ENCODE assay signal across 2 cellular contexts in the genomic region with DNA sequence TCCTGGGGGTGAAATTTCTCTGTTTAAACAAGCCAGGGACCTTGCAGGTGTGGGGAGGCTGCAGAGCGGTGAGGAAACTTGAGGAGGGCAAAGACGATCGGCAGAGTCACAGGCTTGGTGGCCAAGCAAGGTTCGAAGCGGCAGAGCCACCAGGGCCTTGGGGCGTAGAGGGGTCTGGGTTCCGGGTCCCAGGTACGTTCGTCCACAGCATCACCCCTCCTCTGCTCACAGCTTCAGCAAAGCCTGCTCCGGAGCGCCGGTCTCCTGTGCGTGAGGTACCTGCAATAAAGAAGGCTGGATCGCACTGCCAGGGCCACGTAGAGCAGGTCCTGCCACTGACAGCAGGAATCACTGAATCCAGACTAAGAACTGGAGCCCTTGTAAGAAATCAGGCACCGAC.
TF ChIP-seq lines count a peak whose summit lies in the region.

No MANE protein-coding gene starts in this region.

TF ChIP-seq in GM23338, 12 proteins besides CTCF, POLR2A, EP300 and RAD21 (continued from another document):
- TF ChIP-seq, protein P1, sequence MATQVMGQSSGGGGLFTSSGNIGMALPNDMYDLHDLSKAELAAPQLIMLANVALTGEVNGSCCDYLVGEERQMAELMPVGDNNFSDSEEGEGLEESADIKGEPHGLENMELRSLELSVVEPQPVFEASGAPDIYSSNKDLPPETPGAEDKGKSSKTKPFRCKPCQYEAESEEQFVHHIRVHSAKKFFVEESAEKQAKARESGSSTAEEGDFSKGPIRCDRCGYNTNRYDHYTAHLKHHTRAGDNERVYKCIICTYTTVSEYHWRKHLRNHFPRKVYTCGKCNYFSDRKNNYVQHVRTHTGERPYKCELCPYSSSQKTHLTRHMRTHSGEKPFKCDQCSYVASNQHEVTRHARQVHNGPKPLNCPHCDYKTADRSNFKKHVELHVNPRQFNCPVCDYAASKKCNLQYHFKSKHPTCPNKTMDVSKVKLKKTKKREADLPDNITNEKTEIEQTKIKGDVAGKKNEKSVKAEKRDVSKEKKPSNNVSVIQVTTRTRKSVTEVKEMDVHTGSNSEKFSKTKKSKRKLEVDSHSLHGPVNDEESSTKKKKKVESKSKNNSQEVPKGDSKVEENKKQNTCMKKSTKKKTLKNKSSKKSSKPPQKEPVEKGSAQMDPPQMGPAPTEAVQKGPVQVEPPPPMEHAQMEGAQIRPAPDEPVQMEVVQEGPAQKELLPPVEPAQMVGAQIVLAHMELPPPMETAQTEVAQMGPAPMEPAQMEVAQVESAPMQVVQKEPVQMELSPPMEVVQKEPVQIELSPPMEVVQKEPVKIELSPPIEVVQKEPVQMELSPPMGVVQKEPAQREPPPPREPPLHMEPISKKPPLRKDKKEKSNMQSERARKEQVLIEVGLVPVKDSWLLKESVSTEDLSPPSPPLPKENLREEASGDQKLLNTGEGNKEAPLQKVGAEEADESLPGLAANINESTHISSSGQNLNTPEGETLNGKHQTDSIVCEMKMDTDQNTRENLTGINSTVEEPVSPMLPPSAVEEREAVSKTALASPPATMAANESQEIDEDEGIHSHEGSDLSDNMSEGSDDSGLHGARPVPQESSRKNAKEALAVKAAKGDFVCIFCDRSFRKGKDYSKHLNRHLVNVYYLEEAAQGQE (IDR thresholded peaks at IDR 0.05; ENCODE audit: unreplicated experiment), result no peak
- TF ChIP-seq, protein P2, sequence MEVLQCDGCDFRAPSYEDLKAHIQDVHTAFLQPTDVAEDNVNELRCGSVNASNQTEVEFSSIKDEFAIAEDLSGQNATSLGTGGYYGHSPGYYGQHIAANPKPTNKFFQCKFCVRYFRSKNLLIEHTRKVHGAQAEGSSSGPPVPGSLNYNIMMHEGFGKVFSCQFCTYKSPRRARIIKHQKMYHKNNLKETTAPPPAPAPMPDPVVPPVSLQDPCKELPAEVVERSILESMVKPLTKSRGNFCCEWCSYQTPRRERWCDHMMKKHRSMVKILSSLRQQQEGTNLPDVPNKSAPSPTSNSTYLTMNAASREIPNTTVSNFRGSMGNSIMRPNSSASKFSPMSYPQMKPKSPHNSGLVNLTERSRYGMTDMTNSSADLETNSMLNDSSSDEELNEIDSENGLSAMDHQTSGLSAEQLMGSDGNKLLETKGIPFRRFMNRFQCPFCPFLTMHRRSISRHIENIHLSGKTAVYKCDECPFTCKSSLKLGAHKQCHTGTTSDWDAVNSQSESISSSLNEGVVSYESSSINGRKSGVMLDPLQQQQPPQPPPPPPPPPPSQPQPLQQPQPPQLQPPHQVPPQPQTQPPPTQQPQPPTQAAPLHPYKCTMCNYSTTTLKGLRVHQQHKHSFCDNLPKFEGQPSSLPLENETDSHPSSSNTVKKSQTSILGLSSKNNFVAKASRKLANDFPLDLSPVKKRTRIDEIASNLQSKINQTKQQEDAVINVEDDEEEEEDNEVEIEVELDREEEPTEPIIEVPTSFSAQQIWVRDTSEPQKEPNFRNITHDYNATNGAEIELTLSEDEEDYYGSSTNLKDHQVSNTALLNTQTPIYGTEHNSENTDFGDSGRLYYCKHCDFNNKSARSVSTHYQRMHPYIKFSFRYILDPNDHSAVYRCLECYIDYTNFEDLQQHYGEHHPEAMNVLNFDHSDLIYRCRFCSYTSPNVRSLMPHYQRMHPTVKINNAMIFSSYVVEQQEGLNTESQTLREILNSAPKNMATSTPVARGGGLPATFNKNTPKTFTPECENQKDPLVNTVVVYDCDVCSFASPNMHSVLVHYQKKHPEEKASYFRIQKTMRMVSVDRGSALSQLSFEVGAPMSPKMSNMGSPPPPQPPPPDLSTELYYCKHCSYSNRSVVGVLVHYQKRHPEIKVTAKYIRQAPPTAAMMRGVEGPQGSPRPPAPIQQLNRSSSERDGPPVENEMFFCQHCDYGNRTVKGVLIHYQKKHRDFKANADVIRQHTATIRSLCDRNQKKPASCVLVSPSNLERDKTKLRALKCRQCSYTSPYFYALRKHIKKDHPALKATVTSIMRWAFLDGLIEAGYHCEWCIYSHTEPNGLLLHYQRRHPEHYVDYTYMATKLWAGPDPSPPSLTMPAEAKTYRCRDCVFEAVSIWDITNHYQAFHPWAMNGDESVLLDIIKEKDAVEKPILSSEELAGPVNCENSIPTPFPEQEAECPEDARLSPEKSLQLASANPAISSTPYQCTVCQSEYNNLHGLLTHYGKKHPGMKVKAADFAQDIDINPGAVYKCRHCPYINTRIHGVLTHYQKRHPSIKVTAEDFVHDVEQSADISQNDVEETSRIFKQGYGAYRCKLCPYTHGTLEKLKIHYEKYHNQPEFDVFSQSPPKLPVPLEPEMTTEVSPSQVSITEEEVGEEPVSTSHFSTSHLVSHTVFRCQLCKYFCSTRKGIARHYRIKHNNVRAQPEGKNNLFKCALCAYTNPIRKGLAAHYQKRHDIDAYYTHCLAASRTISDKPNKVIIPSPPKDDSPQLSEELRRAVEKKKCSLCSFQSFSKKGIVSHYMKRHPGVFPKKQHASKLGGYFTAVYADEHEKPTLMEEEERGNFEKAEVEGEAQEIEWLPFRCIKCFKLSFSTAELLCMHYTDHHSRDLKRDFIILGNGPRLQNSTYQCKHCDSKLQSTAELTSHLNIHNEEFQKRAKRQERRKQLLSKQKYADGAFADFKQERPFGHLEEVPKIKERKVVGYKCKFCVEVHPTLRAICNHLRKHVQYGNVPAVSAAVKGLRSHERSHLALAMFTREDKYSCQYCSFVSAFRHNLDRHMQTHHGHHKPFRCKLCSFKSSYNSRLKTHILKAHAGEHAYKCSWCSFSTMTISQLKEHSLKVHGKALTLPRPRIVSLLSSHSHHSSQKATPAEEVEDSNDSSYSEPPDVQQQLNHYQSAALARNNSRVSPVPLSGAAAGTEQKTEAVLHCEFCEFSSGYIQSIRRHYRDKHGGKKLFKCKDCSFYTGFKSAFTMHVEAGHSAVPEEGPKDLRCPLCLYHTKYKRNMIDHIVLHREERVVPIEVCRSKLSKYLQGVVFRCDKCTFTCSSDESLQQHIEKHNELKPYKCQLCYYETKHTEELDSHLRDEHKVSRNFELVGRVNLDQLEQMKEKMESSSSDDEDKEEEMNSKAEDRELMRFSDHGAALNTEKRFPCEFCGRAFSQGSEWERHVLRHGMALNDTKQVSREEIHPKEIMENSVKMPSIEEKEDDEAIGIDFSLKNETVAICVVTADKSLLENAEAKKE (CRISPR knock-in tag; IDR thresholded peaks at IDR 0.05), result no peak
- TF ChIP-seq JUNB (IDR thresholded peaks at IDR 0.05; ENCODE audit: unreplicated experiment) (no peak), CREB1 (CRISPR knock-in tag; IDR thresholded peaks at IDR 0.05; ENCODE audit: low read depth) (no peak), STAT1 (IDR thresholded peaks at IDR 0.05; ENCODE audit: unreplicated experiment) (no peak), NANOG (IDR thresholded peaks at IDR 0.05; ENCODE audit: borderline replicate concordance) (no peak), EZH2phosphoT487 (IDR thresholded peaks at IDR 0.05; ENCODE audit: unreplicated experiment) (no peak), ZNF331 (CRISPR knock-in tag; IDR thresholded peaks at IDR 0.05; ENCODE audit: low read depth) (no peak)
- TF ChIP-seq, protein P3, sequence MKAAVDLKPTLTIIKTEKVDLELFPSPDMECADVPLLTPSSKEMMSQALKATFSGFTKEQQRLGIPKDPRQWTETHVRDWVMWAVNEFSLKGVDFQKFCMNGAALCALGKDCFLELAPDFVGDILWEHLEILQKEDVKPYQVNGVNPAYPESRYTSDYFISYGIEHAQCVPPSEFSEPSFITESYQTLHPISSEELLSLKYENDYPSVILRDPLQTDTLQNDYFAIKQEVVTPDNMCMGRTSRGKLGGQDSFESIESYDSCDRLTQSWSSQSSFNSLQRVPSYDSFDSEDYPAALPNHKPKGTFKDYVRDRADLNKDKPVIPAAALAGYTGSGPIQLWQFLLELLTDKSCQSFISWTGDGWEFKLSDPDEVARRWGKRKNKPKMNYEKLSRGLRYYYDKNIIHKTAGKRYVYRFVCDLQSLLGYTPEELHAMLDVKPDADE (IDR thresholded peaks at IDR 0.05), result no peak

TF ChIP-seq in WTC11, 78 proteins besides CTCF, POLR2A, EP300 and RAD21 (continued from another document):
- TF ChIP-seq, protein P4, sequence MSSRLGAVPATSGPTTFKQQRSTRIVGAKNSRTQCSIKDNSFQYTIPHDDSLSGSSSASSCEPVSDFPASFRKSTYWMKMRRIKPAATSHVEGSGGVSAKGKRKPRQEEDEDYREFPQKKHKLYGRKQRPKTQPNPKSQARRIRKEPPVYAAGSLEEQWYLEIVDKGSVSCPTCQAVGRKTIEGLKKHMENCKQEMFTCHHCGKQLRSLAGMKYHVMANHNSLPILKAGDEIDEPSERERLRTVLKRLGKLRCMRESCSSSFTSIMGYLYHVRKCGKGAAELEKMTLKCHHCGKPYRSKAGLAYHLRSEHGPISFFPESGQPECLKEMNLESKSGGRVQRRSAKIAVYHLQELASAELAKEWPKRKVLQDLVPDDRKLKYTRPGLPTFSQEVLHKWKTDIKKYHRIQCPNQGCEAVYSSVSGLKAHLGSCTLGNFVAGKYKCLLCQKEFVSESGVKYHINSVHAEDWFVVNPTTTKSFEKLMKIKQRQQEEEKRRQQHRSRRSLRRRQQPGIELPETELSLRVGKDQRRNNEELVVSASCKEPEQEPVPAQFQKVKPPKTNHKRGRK (CRISPR knock-in tag; IDR thresholded peaks at IDR 0.05; ENCODE audit: borderline replicate concordance), result no peak
- TF ChIP-seq CBFB (CRISPR knock-in tag; IDR thresholded peaks at IDR 0.05; ENCODE audit: low read depth), result no peak
- TF ChIP-seq, protein P5, sequence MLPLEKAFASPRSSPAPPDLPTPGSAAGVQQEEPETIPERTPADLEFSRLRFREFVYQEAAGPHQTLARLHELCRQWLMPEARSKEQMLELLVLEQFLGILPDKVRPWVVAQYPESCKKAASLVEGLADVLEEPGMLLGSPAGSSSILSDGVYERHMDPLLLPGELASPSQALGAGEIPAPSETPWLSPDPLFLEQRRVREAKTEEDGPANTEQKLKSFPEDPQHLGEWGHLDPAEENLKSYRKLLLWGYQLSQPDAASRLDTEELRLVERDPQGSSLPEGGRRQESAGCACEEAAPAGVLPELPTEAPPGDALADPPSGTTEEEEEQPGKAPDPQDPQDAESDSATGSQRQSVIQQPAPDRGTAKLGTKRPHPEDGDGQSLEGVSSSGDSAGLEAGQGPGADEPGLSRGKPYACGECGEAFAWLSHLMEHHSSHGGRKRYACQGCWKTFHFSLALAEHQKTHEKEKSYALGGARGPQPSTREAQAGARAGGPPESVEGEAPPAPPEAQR (CRISPR knock-in tag; IDR thresholded peaks at IDR 0.05), result no peak
- TF ChIP-seq, protein P6, sequence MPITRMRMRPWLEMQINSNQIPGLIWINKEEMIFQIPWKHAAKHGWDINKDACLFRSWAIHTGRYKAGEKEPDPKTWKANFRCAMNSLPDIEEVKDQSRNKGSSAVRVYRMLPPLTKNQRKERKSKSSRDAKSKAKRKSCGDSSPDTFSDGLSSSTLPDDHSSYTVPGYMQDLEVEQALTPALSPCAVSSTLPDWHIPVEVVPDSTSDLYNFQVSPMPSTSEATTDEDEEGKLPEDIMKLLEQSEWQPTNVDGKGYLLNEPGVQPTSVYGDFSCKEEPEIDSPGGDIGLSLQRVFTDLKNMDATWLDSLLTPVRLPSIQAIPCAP (CRISPR knock-in tag; IDR thresholded peaks at IDR 0.05), result no peak
- TF ChIP-seq TEAD1 (CRISPR knock-in tag; IDR thresholded peaks at IDR 0.05), result no peak
- no peak for TF ChIP-seq GRHL2 (CRISPR knock-in tag; IDR thresholded peaks at IDR 0.05; ENCODE audit: insufficient replicate concordance, severe bottlenecking)
- no peak for TF ChIP-seq ZNF317 (CRISPR knock-in tag; IDR thresholded peaks at IDR 0.05; ENCODE audit: borderline replicate concordance, low read depth)
- TF ChIP-seq JUN (CRISPR knock-in tag; IDR thresholded peaks at IDR 0.05), result no peak
- TF ChIP-seq, protein P7, sequence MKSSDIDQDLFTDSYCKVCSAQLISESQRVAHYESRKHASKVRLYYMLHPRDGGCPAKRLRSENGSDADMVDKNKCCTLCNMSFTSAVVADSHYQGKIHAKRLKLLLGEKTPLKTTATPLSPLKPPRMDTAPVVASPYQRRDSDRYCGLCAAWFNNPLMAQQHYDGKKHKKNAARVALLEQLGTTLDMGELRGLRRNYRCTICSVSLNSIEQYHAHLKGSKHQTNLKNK (CRISPR knock-in tag; IDR thresholded peaks at IDR 0.05), result no peak
- TF ChIP-seq, protein P8, sequence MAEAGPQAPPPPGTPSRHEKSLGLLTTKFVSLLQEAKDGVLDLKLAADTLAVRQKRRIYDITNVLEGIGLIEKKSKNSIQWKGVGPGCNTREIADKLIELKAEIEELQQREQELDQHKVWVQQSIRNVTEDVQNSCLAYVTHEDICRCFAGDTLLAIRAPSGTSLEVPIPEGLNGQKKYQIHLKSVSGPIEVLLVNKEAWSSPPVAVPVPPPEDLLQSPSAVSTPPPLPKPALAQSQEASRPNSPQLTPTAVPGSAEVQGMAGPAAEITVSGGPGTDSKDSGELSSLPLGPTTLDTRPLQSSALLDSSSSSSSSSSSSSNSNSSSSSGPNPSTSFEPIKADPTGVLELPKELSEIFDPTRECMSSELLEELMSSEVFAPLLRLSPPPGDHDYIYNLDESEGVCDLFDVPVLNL (CRISPR knock-in tag; IDR thresholded peaks at IDR 0.05; ENCODE audit: borderline replicate concordance, low read depth), result no peak
- no peak for TF ChIP-seq TP53 (CRISPR knock-in tag; IDR thresholded peaks at IDR 0.05)
- TF ChIP-seq NR2C2 (CRISPR knock-in tag; IDR thresholded peaks at IDR 0.05), result no peak
